9 cellular contexts compared by ENCODE assay signal in the genomic region with DNA sequence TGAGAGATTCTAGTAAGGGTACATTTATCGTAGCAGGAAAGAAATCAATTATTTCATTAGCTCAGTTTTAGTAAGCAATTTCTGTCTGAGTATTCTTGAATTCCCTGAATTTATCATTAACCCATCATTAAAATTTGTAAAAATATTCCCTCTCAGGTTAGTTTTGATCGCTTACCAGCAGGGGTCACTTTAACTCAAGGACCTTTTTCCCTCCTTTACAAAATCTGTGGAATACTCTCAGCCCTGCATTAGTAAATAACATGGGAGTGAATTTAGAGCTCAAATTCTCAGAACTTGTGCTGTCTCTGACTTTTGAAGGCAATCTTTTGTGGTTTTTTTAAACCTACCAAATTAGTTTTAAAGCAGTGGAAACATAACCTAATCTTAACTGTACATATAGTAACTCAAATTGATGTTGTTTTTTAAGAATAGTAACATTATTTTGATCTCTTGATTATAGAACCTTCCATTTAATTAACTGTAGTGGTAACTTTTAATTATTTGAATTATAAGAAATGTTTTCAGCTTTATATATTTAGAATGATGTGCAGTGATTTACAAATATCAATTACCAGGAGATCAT.
DNase-seq lines count a peak whose midpoint lies in the region; ATAC-seq and TF ChIP-seq lines count a peak whose summit lies in the region.
"Had no signal": no experiment of that assay in that cellular context is flagged by ENCODE, and none has a peak within 500 bp of the region (broad histone marks: within the 10 kb centered on the region; RNA-seq: fewer than 3 reads in every experiment).

No MANE protein-coding gene starts in this region.

- no peak for TF ChIP-seq CTCF in CD8-positive, alpha-beta T cell (IDR thresholded peaks at IDR 0.05)

- CTCF ChIA-PET in CD8-positive, alpha-beta T cell (lab: Charles Lee) = interaction anchor here (1.5 kb wide), 1 partner anchor 29 kb away, joined by 3 read pairs; no protein-coding TSS in a partner anchor

- H3K27ac Mint-ChIP-seq in CD8-positive, alpha-beta T cell = no peak overlapping the region
- H3K27ac Mint-ChIP-seq: CD4-positive, CD25-positive, alpha-beta regulatory T cell had no signal

- no peaks in the 10 kb centered on the region for H3K4me1 ChIP-seq in neuronal stem cell (ENCODE audit: control insufficient read depth in 2 of 2, insufficient read depth in 1 of 2, low read depth in 1 of 2, low read length in 2 of 2)
- H3K4me1 ChIP-seq in CD8-positive, alpha-beta T cell (ENCODE audit: insufficient read depth, low read length) = no peaks in the 10 kb centered on the region

- H3K36me3 ChIP-seq in neuronal stem cell (replicated peaks in 1 of 2; ENCODE audit: control insufficient read depth in 2 of 2, insufficient read depth in 2 of 2, low read length in 2 of 2) = peaks cover 0 to 20% of the 10 kb centered on the region in 2 donors
- H3K36me3 ChIP-seq in CD8-positive, alpha-beta T cell (ENCODE audit: insufficient read depth, low read length) = peaks cover 6% of the 10 kb centered on the region

- POLR2A ChIA-PET in CD8-positive, alpha-beta T cell (lab: Charles Lee) = interaction anchor here (0.6 kb wide), 1 partner anchor 61 kb away, joined by 3 read pairs; no protein-coding TSS in a partner anchor

- no CpG with 5 or more reads among the region's 2 CpGs for WGBS in neuronal stem cell (ENCODE audit: extremely low coverage in 2 of 2, insufficient read length in 2 of 2, insufficient replicate concordance in 1 of 2), 2 donors

- no peak overlapping the region for H3K4ac ChIP-seq in neuronal stem cell (ENCODE audit: low read length)

- H3K27me3 Mint-ChIP-seq in CD8-positive, alpha-beta T cell (ENCODE audit: low read depth) = no peaks in the 10 kb centered on the region
- H3K27me3 Mint-ChIP-seq: CD4-positive, CD25-positive, alpha-beta regulatory T cell had no signal

- no peak overlapping the region for H2BK5ac ChIP-seq in neuronal stem cell (ENCODE audit: low read length)

- no peaks in the 10 kb centered on the region for H3K27me3 ChIP-seq in neuronal stem cell (ENCODE audit: control insufficient read depth in 3 of 3, insufficient read depth in 3 of 3, low read depth in 1 of 3, low read length in 3 of 3)
- no peaks in the 10 kb centered on the region for H3K27me3 ChIP-seq in CD8-positive, alpha-beta T cell (ENCODE audit: insufficient read depth, low read length)

- H3K18ac ChIP-seq in neuronal stem cell (ENCODE audit: low read length) = no peak overlapping the region

- H3K36me3 Mint-ChIP-seq in CD8-positive, alpha-beta T cell = peaks cover 32% of the 10 kb centered on the region

- no peaks in the 10 kb centered on the region for H3K4me1 Mint-ChIP-seq in CD8-positive, alpha-beta T cell (ENCODE audit: low read depth)

- H2BK12ac ChIP-seq in neuronal stem cell (ENCODE audit: low read length) = no peak overlapping the region

- no peak overlapping the region for H2BK15ac ChIP-seq in neuronal stem cell (ENCODE audit: low read length)

- ATAC-seq in GM21723 (IDR thresholded peaks at IDR 0.05; ENCODE audit: unreplicated experiment) = no peak
- ATAC-seq in CD8-positive, alpha-beta T cell = no peak

- no peak overlapping the region for H4K91ac ChIP-seq in neuronal stem cell (ENCODE audit: low read depth, low read length, poor library complexity)

- H3K9ac ChIP-seq in neuronal stem cell (ENCODE audit: low read depth, low read length, poor library complexity) = no peak overlapping the region

- H3K14ac ChIP-seq in neuronal stem cell (ENCODE audit: low read length) = no peak overlapping the region

- no peak overlapping the region for H3K4me2 ChIP-seq in neuronal stem cell (ENCODE audit: insufficient read depth, low read length, poor library complexity, severe bottlenecking)

- no peak overlapping the region for H3K4me3 ChIP-seq in neuronal stem cell (ENCODE audit: low read length in 2 of 2)
- no peak overlapping the region for H3K4me3 ChIP-seq in CD8-positive, alpha-beta T cell (ENCODE audit: low read depth, low read length)

- no peak overlapping the region for H3K27ac ChIP-seq in neuronal stem cell (replicated peaks; ENCODE audit: low read length)
- H3K27ac ChIP-seq in CD8-positive, alpha-beta T cell (ENCODE audit: low read depth, low read length) = no peak overlapping the region

- H3K23ac ChIP-seq in neuronal stem cell (ENCODE audit: low read depth, low read length, poor library complexity) = no peak overlapping the region

- H2BK120ac ChIP-seq in neuronal stem cell (ENCODE audit: low read depth, low read length) = no peak overlapping the region

- H3K9me3 ChIP-seq in neuronal stem cell (replicated peaks in 1 of 2; ENCODE audit: control insufficient read depth in 2 of 2, insufficient read depth in 1 of 2, low read depth in 1 of 2, low read length in 2 of 2) = no peaks in the 10 kb centered on the region
- H3K9me3 ChIP-seq in CD8-positive, alpha-beta T cell (ENCODE audit: low read length) = no peaks in the 10 kb centered on the region

- DNase-seq in NCI-H2029 (lab: John Stamatoyannopoulos, UW) = peak; percentile 8
- DNase-seq in NCI-H2029 treated with DMSO at 0.1 percent for 48 hours (lab: John Stamatoyannopoulos, UW) = no peak
- peak; percentile 35 for DNase-seq in NCI-H2227 treated with DMSO at 0.1 percent for 48 hours (lab: John Stamatoyannopoulos, UW)
- peak; percentile 73 for DNase-seq in dermis blood vessel endothelial cell
- DNase-seq in neuronal stem cell (ENCODE audit: low spot score) = peak; percentile 14
- DNase-seq in effector CD4-positive, alpha-beta T cell = no peak
- no peak for DNase-seq in CD8-positive, alpha-beta T cell

- no peak overlapping the region for H4K8ac ChIP-seq in neuronal stem cell (ENCODE audit: low read depth, low read length)

- H3K79me1 ChIP-seq in neuronal stem cell (ENCODE audit: low read depth, low read length) = no peaks in the 10 kb centered on the region

- H2AFZ ChIP-seq in neuronal stem cell (ENCODE audit: low read length) = no peak overlapping the region

- H3K9me3 Mint-ChIP-seq in CD8-positive, alpha-beta T cell = no peaks in the 10 kb centered on the region
- H3K9me3 Mint-ChIP-seq: CD4-positive, CD25-positive, alpha-beta regulatory T cell had no signal

- H2AK5ac ChIP-seq in neuronal stem cell (ENCODE audit: low read depth, low read length) = no peak overlapping the region

- intact Hi-C loops in CD8-positive, alpha-beta T cell (cut with DNase I, micrococcal nuclease) = loop anchor here (5.0 kb wide), 2 partner anchors 112 to 232 kb away; no protein-coding TSS in a partner anchor

- no peak overlapping the region for H3K4me3 Mint-ChIP-seq in CD8-positive, alpha-beta T cell
- H3K4me3 Mint-ChIP-seq: CD4-positive, CD25-positive, alpha-beta regulatory T cell had no signal

Comparison
In these comparisons a context has a peak if more than half of its experiments do, and no peak if none do; other contexts are left out.
1. DNase-seq: peak in NCI-H2029 (single experiment), NCI-H2227 treated with DMSO at 0.1 percent for 48 hours (single experiment), dermis blood vessel endothelial cell (single experiment) and neuronal stem cell (single experiment); none in NCI-H2029 treated with DMSO at 0.1 percent for 48 hours (single experiment), effector CD4-positive, alpha-beta T cell (single experiment) and CD8-positive, alpha-beta T cell (0 of 7).